In genomic region chr19:41192574-41193419, GRCh38 we compare ENCODE assay signal across 1 cellular context.
TF ChIP-seq lines count a peak whose summit lies in the region.

CYP2S1 (plus strand) TSS chr19:41193219; CDS start chr19:41193265, 46 bp downstream.

TF ChIP-seq in HEK293, 187 proteins besides CTCF, POLR2A, EP300 and RAD21 (continued from another document):
- TF ChIP-seq ZFP41 (tag by site-specific recombination; IDR thresholded peaks at IDR 0.05; ENCODE audit: borderline replicate concordance) (no peak), ZNF747 (tag by site-specific recombination; IDR thresholded peaks at IDR 0.05) (no peak)
TF ChIP-seq in HEK293: peak in this region for 31.
